In the genomic region with DNA sequence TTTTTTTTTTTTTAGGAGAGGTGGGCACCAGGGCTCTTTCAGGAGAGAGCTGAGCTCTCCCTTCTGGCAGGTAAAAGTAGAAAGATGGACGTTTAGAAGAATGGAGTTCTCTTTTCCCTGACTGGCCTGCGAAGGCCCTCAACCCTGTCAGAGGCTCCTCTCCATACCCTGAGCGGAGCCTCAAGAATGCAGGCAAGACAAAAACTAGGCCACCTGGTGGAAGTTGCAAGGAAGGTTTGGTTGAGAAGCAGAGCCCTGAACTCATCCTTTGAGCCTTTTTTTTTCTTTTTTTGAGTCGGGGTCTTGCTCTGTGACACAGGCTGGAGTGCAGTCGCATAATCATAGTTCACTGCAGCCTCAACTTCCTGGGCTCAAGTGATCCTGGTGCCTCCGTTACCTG, we compare ENCODE assay signal across 24 cellular contexts. TPM values are rescaled to one million over a fixed set of nuclear protein-coding genes. Genes with fewer than 3 reads are reported as not detected.
A peak's percentile ranks its signal among the peaks of the same experiment; 100 is the strongest.
DNase-seq lines count a peak whose midpoint lies in the region; ATAC-seq, FAIRE-seq and TF ChIP-seq lines count a peak whose summit lies in the region.
"Had no signal": no experiment of that assay in that cellular context is flagged by ENCODE, and none has a peak within 500 bp of the region (broad histone marks: within the 10 kb centered on the region; RNA-seq: fewer than 3 reads in every experiment).

No MANE protein-coding gene starts in this region.

- H4K20me1 ChIP-seq in SK-N-SH (ENCODE audit: insufficient read depth), result no peaks in the 10 kb centered on the region

- no peaks in the 10 kb centered on the region for H3K4me1 Mint-ChIP-seq in activated T-helper 17 cell treated with anti-CD3 and anti-CD28 coated beads, Interleukin-2, amount 50 U/mL, for 72 hours

- no peak overlapping the region for H3K4me2 ChIP-seq in SK-N-SH

- TF ChIP-seq POLR2A in GM12891 (IDR thresholded peaks at IDR 0.05; ENCODE audit: low read depth, low read length), result no peak

- no peaks in the 10 kb centered on the region for H3K36me3 Mint-ChIP-seq in activated T-helper 17 cell treated with anti-CD3 and anti-CD28 coated beads, Interleukin-2, amount 50 U/mL, for 72 hours (ENCODE audit: low read depth)
- H3K36me3 Mint-ChIP-seq: activated naive CD8-positive, alpha-beta T cell; brain; CD14-positive monocyte had no signal

- peak; percentile 7 for DNase-seq in NCI-H82 (lab: John Stamatoyannopoulos, UW)
- DNase-seq in NCI-H82 treated with DMSO at 0.1 percent for 48 hours (lab: John Stamatoyannopoulos, UW; ENCODE audit: unreplicated experiment), result no peak
- no peak for DNase-seq in SK-N-SH
- DNase-seq in iPS-NIHi7 (ENCODE audit: extremely low spot score), result peak; percentile 78
- DNase-seq in GM12891 (ENCODE audit: insufficient read length, low spot score), result no peak
- DNase-seq: activated CD4-positive, alpha-beta T cell treated with anti-CD3 and anti-CD28 coated beads, Interleukin-2, amount 50 U/mL, for 48 hours; activated T-cell treated with anti-CD3 and anti-CD28 coated beads, Interleukin-2, amount 50 U/mL, for 1 hour; MV-4-11; NCI-H2171; NCI-H748 treated with DMSO at 0.1 percent for 48 hours; stimulated activated naive CD4-positive, alpha-beta T cell treated with Interleukin-2 at 50 U/mL for 16 hours had no signal

- H2AFZ ChIP-seq in SK-N-SH (ENCODE audit: low read depth), result no peak overlapping the region

- no peaks in the 10 kb centered on the region for H3K36me3 ChIP-seq in SK-N-SH (replicated peaks in 1 of 2; ENCODE audit: control insufficient read depth in 1 of 2, insufficient read depth in 2 of 2, low read length in 1 of 2)
- H3K36me3 ChIP-seq: tibial nerve had no signal

- CTCF ChIA-PET in SK-N-SH (lab: Yijun Ruan, JAX), result interaction anchor here (1.3 to 3.6 kb wide), 3 partner anchors 10 to 20 kb away, joined by 3 to 12 read pairs (median 3); no protein-coding TSS in a partner anchor

- H3K27me3 ChIP-seq in SK-N-SH (ENCODE audit: insufficient read depth), result no peaks in the 10 kb centered on the region

- no peaks in the 10 kb centered on the region for H3K79me2 ChIP-seq in SK-N-SH (ENCODE audit: insufficient read depth)

- no peak for TF ChIP-seq EP300 in SK-N-SH (IDR thresholded peaks at IDR 0.05; ENCODE audit: borderline replicate concordance in 1 of 2, low read depth in 1 of 2, low read length in 1 of 2)

- WGBS in SK-N-SH (ENCODE audit: low lambda C conversion rate), result 49% methylated on average over 5 of the region's 6 CpGs

- no peaks in the 10 kb centered on the region for H3F3A ChIP-seq in SK-N-SH (replicated peaks; ENCODE audit: insufficient read depth)

- no peaks in the 10 kb centered on the region for H3K9me3 ChIP-seq in SK-N-SH
- H3K9me3 ChIP-seq: tibial nerve had no signal

- H3K27me3 Mint-ChIP-seq in activated T-helper 17 cell treated with anti-CD3 and anti-CD28 coated beads, Interleukin-2, amount 50 U/mL, for 72 hours, result peaks cover 41% of the 10 kb centered on the region

- no peak overlapping the region for H3K27ac Mint-ChIP-seq in activated T-helper 17 cell treated with anti-CD3 and anti-CD28 coated beads, Interleukin-2, amount 50 U/mL, for 72 hours
- H3K27ac Mint-ChIP-seq: activated naive CD8-positive, alpha-beta T cell; brain; dendritic cell treated with granulocyte-macrophage colony-stimulating factor and Interleukin-4, amounts not matched to agents 40 ng/mL and 50 ng/mL, for 4 days had no signal

- no peaks in the 10 kb centered on the region for H3K9me2 ChIP-seq in SK-N-SH

- TF ChIP-seq RAD21 in SK-N-SH (IDR thresholded peaks at IDR 0.05; ENCODE audit: low read length), result no peak

- H3K4me3 ChIP-seq in SK-N-SH (ENCODE audit: low read depth in 2 of 2, low read length in 1 of 2), result no peak overlapping the region
- H3K4me3 ChIP-seq: tibial nerve had no signal

- peak; percentile 17; the same call in 1 of the 2 replicates for TF ChIP-seq CTCF in SK-N-SH (IDR thresholded peaks at IDR 0.05)

- no peak for FAIRE-seq in GM12891 (lab: Jason Lieb, UNC)
- FAIRE-seq: keratinocyte, RCC 7860 had no signal

- H3K4me1 ChIP-seq in SK-N-SH (ENCODE audit: control insufficient read depth in 1 of 2, insufficient read depth in 2 of 2, low read depth in 1 of 2, low read length in 1 of 2), result no peaks in the 10 kb centered on the region; a peak in 1 of 4 replicates

- H3K4me3 Mint-ChIP-seq in activated T-helper 17 cell treated with anti-CD3 and anti-CD28 coated beads, Interleukin-2, amount 50 U/mL, for 72 hours, result no peak overlapping the region
- H3K4me3 Mint-ChIP-seq: activated naive CD8-positive, alpha-beta T cell; brain; CD14-positive monocyte; dendritic cell treated with granulocyte-macrophage colony-stimulating factor and Interleukin-4, amounts not matched to agents 40 ng/mL and 50 ng/mL, for 4 days had no signal

- H3K9ac ChIP-seq in SK-N-SH, result no peak overlapping the region

- POLR2A ChIA-PET in SK-N-SH (lab: Yijun Ruan, JAX), result no interaction called here

- no peak for ATAC-seq in activated T-helper 17 cell treated with anti-CD3 and anti-CD28 coated beads, Interleukin-2, amount 50 U/mL, for 72 hours (replicated peaks)
- ATAC-seq in HG03097 (IDR thresholded peaks at IDR 0.05; ENCODE audit: low FRiP score, unreplicated experiment) (no peak), HG02970 (IDR thresholded peaks at IDR 0.05; ENCODE audit: low FRiP score, unreplicated experiment) (no peak)
- ATAC-seq: esophagus mucosa had no signal

- no peaks in the 10 kb centered on the region for H3K9me3 Mint-ChIP-seq in activated T-helper 17 cell treated with anti-CD3 and anti-CD28 coated beads, Interleukin-2, amount 50 U/mL, for 72 hours
- H3K9me3 Mint-ChIP-seq: dendritic cell treated with granulocyte-macrophage colony-stimulating factor and Interleukin-4, amounts not matched to agents 40 ng/mL and 50 ng/mL, for 4 days had no signal

- H3K27ac ChIP-seq in SK-N-SH (ENCODE audit: low read depth in 2 of 2, low read length in 1 of 2), result no peak overlapping the region
- H3K27ac ChIP-seq: tibial nerve had no signal

TF ChIP-seq in SK-N-SH, 30 proteins besides CTCF, POLR2A, EP300 and RAD21 (continues in another document):
- TF ChIP-seq JUND (IDR thresholded peaks at IDR 0.05) (no peak), RFX5 (IDR thresholded peaks at IDR 0.05; ENCODE audit: low read length) (no peak), RXRA (IDR thresholded peaks at IDR 0.05; ENCODE audit: borderline replicate concordance, low read depth) (no peak), POLR2AphosphoS5 (IDR thresholded peaks at IDR 0.05; ENCODE audit: low read depth, low read length) (no peak), MEF2A (IDR thresholded peaks at IDR 0.05; ENCODE audit: borderline replicate concordance, low read depth) (no peak), TCF12 (IDR thresholded peaks at IDR 0.05) (no peak)
- TF ChIP-seq, protein P1, sequence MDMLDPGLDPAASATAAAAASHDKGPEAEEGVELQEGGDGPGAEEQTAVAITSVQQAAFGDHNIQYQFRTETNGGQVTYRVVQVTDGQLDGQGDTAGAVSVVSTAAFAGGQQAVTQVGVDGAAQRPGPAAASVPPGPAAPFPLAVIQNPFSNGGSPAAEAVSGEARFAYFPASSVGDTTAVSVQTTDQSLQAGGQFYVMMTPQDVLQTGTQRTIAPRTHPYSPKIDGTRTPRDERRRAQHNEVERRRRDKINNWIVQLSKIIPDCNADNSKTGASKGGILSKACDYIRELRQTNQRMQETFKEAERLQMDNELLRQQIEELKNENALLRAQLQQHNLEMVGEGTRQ (IDR thresholded peaks at IDR 0.05; ENCODE audit: borderline replicate concordance, low read depth, low read length), result no peak

TF ChIP-seq in GM12891, 5 proteins besides CTCF, POLR2A, EP300 and RAD21:
- no peak for TF ChIP-seq POLR2AphosphoS5 (IDR thresholded peaks at IDR 0.05; ENCODE audit: low read depth, low read length)
- no peak for TF ChIP-seq PAX5 (IDR thresholded peaks at IDR 0.05; ENCODE audit: insufficient read depth, low read length, severe bottlenecking)
- no peak for TF ChIP-seq POU2F2 (IDR thresholded peaks at IDR 0.05; ENCODE audit: low read depth, low read length)
- no peak for TF ChIP-seq SPI1 (IDR thresholded peaks at IDR 0.05; ENCODE audit: low read depth, low read length)
- no peak for TF ChIP-seq TAF1 (IDR thresholded peaks at IDR 0.05; ENCODE audit: low read depth, low read length)

RNA-seq across cellular contexts. Expression of a gene that starts 1.4 kb away (rescaled TPM):
- polyA plus RNA-seq in SK-N-SH (2012; rRNA removed), result not detected in 2 replicates
- polyA plus RNA-seq in SK-N-SH (2012; cell fraction: cytosol; rRNA removed), result not detected in 2 replicates
- not detected in 2 replicates for polyA plus RNA-seq in SK-N-SH (2012; cell fraction: nucleus; rRNA removed)
- not detected for total RNA-seq in activated T-helper 17 cell treated with anti-CD3 and anti-CD28 coated beads, Interleukin-2, amount 50 U/mL, for 72 hours
- polyA plus RNA-seq in GM12891 (2012; ENCODE audit: low read depth, missing spikeins), result not detected
- total RNA-seq: Daoy, esophagus mucosa, mesenteric fat pad, tibial nerve had no signal
- polyA plus RNA-seq: CD14-positive monocyte, keratinocyte had no signal

RNA-seq across cellular contexts. Expression of a gene that starts 4.2 kb away (rescaled TPM):
- not detected in 2 replicates for polyA plus RNA-seq in SK-N-SH (2012; rRNA removed)
- 0.01 TPM in 1 of 2 replicates, not detected in the other for polyA plus RNA-seq in SK-N-SH (2012; cell fraction: cytosol; rRNA removed)
- polyA plus RNA-seq in SK-N-SH (2012; cell fraction: nucleus; rRNA removed), result 0.13 TPM in 1 of 2 replicates, not detected in the other
- not detected for total RNA-seq in activated T-helper 17 cell treated with anti-CD3 and anti-CD28 coated beads, Interleukin-2, amount 50 U/mL, for 72 hours
- not detected for polyA plus RNA-seq in GM12891 (2012; ENCODE audit: low read depth, missing spikeins)
- total RNA-seq: Daoy, tibial nerve had no signal
- polyA plus RNA-seq: CD14-positive monocyte, keratinocyte had no signal

Comparison
In these comparisons a context has a peak if more than half of its experiments do, and no peak if none do; other contexts are left out.
1. DNase-seq: peak in NCI-H82 (single experiment) and iPS-NIHi7 (single experiment); none in NCI-H82 treated with DMSO at 0.1 percent for 48 hours (single experiment), SK-N-SH (single experiment) and GM12891 (single experiment).